22 cellular contexts compared by ENCODE assay signal in genomic region chr16:18852647-18853046, GRCh38.
"Had no signal": no experiment of that assay in that cellular context is flagged by ENCODE, and none has a peak within 500 bp of the region (broad histone marks: within the 10 kb centered on the region; RNA-seq: fewer than 3 reads in every experiment).

No MANE protein-coding gene starts in this region.

- H3K9me3 Mint-ChIP-seq: naive thymus-derived CD4-positive, alpha-beta T cell; stimulated activated naive CD8-positive, alpha-beta T cell treated with anti-CD3 and anti-CD28 coated beads, Interleukin-15, amount 100 ng/mL, for 72 hours; T-helper 2 cell treated with Interferon-gamma antibody and Interleukin-4, amounts not matched to agents 5 μg/mL and 100 μg/mL, for 36 hours had no signal

- H3K4me3 ChIP-seq: adrenal gland, lower lobe of right lung, spleen, tibial artery had no signal

- H3K9me3 ChIP-seq: adrenal gland, lower lobe of right lung, SK-N-SH, spleen, tibial artery had no signal

- H3K27me3 ChIP-seq: adrenal gland, spleen, tibial artery had no signal

- DNase-seq: activated CD4-positive, alpha-beta T cell treated with anti-CD3 and anti-CD28 coated beads, Interleukin-2, amount 50 U/mL, for 4 hours; activated effector memory CD4-positive, alpha-beta T cell treated with anti-CD3 and anti-CD28 coated beads, Interleukin-2, amount 50 U/mL, for 16 hours; activated naive CD4-positive, alpha-beta T cell treated with anti-CD3 and anti-CD28 coated beads, Interleukin-2, amount 50 U/mL, for 16 hours; activated T-cell treated with anti-CD3 and anti-CD28 coated beads, Interleukin-2, amount 50 U/mL, for 1 hour; adrenal gland; central memory CD4-positive, alpha-beta T cell; dermis blood vessel endothelial cell; effector CD8-positive, alpha-beta T cell; erythroblast; foreskin fibroblast; lower lobe of right lung; naive thymus-derived CD4-positive, alpha-beta T cell; SK-N-SH; spleen; stimulated activated CD4-positive, alpha-beta T cell treated with anti-CD3 and anti-CD28 coated beads, Interleukin-4, amount 100 ng/mL, for 1 hour; stimulated activated naive CD8-positive, alpha-beta T cell treated with anti-CD3 and anti-CD28 coated beads, Interleukin-15, amount 100 ng/mL, for 72 hours; tibial artery had no signal

- H3K27me3 Mint-ChIP-seq: naive thymus-derived CD4-positive, alpha-beta T cell; progenitor cell of endocrine pancreas; stimulated activated naive CD8-positive, alpha-beta T cell treated with anti-CD3 and anti-CD28 coated beads, Interleukin-15, amount 100 ng/mL, for 72 hours had no signal

- ATAC-seq: activated CD4-positive, CD25-positive, alpha-beta regulatory T cell treated with anti-CD3 and anti-CD28 coated beads, Interleukin-2, amount 50 U/mL, for 24 hours; left lobe of liver; lower lobe of right lung; naive thymus-derived CD4-positive, alpha-beta T cell; stimulated activated naive CD8-positive, alpha-beta T cell treated with anti-CD3 and anti-CD28 coated beads, Interleukin-15, amount 100 ng/mL, for 72 hours had no signal

- H3K4me1 ChIP-seq: adrenal gland, lower lobe of right lung, spleen, tibial artery had no signal

- H3K27ac Mint-ChIP-seq: progenitor cell of endocrine pancreas; T-helper 2 cell treated with Interferon-gamma antibody and Interleukin-4, amounts not matched to agents 5 μg/mL and 100 μg/mL, for 36 hours had no signal

- H3K27ac ChIP-seq: adrenal gland, lower lobe of right lung, spleen, tibial artery, VCaP had no signal

- H3K4me3 Mint-ChIP-seq: naive thymus-derived CD4-positive, alpha-beta T cell; stimulated activated naive CD8-positive, alpha-beta T cell treated with anti-CD3 and anti-CD28 coated beads, Interleukin-15, amount 100 ng/mL, for 72 hours; T-helper 2 cell treated with Interferon-gamma antibody and Interleukin-4, amounts not matched to agents 5 μg/mL and 100 μg/mL, for 36 hours had no signal
